Comparison of ENCODE assay signal across 1 cellular context in genomic region chr17:55348749-55349354, GRCh38.
A peak's percentile ranks its signal among the peaks of the same experiment; 100 is the strongest.
TF ChIP-seq lines count a peak whose summit lies in the region.

No MANE protein-coding gene starts in this region.

TF ChIP-seq in HepG2, 621 proteins besides CTCF, POLR2A, EP300 and RAD21 (continued from another document and continues in another):
- TF ChIP-seq, protein P1, sequence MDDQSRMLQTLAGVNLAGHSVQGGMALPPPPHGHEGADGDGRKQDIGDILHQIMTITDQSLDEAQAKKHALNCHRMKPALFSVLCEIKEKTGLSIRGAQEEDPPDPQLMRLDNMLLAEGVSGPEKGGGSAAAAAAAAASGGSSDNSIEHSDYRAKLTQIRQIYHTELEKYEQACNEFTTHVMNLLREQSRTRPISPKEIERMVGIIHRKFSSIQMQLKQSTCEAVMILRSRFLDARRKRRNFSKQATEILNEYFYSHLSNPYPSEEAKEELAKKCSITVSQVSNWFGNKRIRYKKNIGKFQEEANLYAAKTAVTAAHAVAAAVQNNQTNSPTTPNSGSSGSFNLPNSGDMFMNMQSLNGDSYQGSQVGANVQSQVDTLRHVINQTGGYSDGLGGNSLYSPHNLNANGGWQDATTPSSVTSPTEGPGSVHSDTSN (CRISPR knock-in tag; IDR thresholded peaks at IDR 0.05; ENCODE audit: borderline replicate concordance), result no peak
- TF ChIP-seq NFIC (IDR thresholded peaks at IDR 0.05; ENCODE audit: low read length) (no peak), KLF6 (CRISPR knock-in tag; IDR thresholded peaks at IDR 0.05) (no peak), PAX8 (CRISPR knock-in tag; IDR thresholded peaks at IDR 0.05; ENCODE audit: borderline replicate concordance) (no peak), BCL3 (CRISPR knock-in tag; IDR thresholded peaks at IDR 0.05) (no peak), ZSCAN21 (CRISPR knock-in tag; IDR thresholded peaks at IDR 0.05; ENCODE audit: borderline replicate concordance) (no peak), MED13 (CRISPR knock-in tag; IDR thresholded peaks at IDR 0.05) (no peak), IKZF4 (CRISPR knock-in tag; IDR thresholded peaks at IDR 0.05; ENCODE audit: borderline replicate concordance, low read depth, not compliant biosample characterization) (no peak), ZNF747 (CRISPR knock-in tag; IDR thresholded peaks at IDR 0.05; ENCODE audit: borderline replicate concordance) (no peak), NR2F2 (IDR thresholded peaks at IDR 0.05; ENCODE audit: borderline replicate concordance, low read depth) (no peak), SNAPC2 (CRISPR knock-in tag; IDR thresholded peaks at IDR 0.05) (no peak), RERE (CRISPR knock-in tag; IDR thresholded peaks at IDR 0.05; ENCODE audit: low read depth) (no peak), ZNF414 (CRISPR knock-in tag; IDR thresholded peaks at IDR 0.05) (no peak), ZNF549 (CRISPR knock-in tag; IDR thresholded peaks at IDR 0.05) (no peak), ZNF432 (CRISPR knock-in tag; IDR thresholded peaks at IDR 0.05; ENCODE audit: borderline replicate concordance) (no peak), SMAD9 (CRISPR knock-in tag; IDR thresholded peaks at IDR 0.05) (no peak), NCOA2 (CRISPR knock-in tag; IDR thresholded peaks at IDR 0.05) (peak; percentile 54; the same call in 1 of the 2 replicates), MATR3 (CRISPR knock-in tag; IDR thresholded peaks at IDR 0.05) (no peak), ZNF33B (CRISPR knock-in tag; IDR thresholded peaks at IDR 0.05) (no peak), ZBTB42 (CRISPR knock-in tag; IDR thresholded peaks at IDR 0.05) (no peak), ZFP1 (CRISPR knock-in tag; IDR thresholded peaks at IDR 0.05) (no peak), ZNF12 (CRISPR knock-in tag; IDR thresholded peaks at IDR 0.05) (no peak), ZNF501 (CRISPR knock-in tag; IDR thresholded peaks at IDR 0.05) (no peak), STAG1 (CRISPR knock-in tag; IDR thresholded peaks at IDR 0.05) (peak; percentile 91), ZNF207 (IDR thresholded peaks at IDR 0.05; ENCODE audit: borderline replicate concordance) (no peak), RARG (CRISPR knock-in tag; IDR thresholded peaks at IDR 0.05; ENCODE audit: low read depth) (no peak), ZNF788 (CRISPR knock-in tag; IDR thresholded peaks at IDR 0.05; ENCODE audit: borderline replicate concordance) (no peak), SMYD3 (CRISPR knock-in tag; IDR thresholded peaks at IDR 0.05) (no peak), ZNF746 (CRISPR knock-in tag; IDR thresholded peaks at IDR 0.05) (no peak), ZNF230 (CRISPR knock-in tag; IDR thresholded peaks at IDR 0.05) (no peak), ZNF446 (CRISPR knock-in tag; IDR thresholded peaks at IDR 0.05) (no peak), ZNF460 (CRISPR knock-in tag; IDR thresholded peaks at IDR 0.05; ENCODE audit: borderline replicate concordance) (no peak), MTA1 (CRISPR knock-in tag; IDR thresholded peaks at IDR 0.05; ENCODE audit: borderline replicate concordance) (no peak), PPARG (CRISPR knock-in tag; conservative IDR thresholded peaks at IDR 0.05) (0 out of 2 replicates have a peak, but pooled peaks have one; percentile 29), ZNF383 (CRISPR knock-in tag; IDR thresholded peaks at IDR 0.05; ENCODE audit: borderline replicate concordance) (no peak), TBX2 (CRISPR knock-in tag; IDR thresholded peaks at IDR 0.05; ENCODE audit: borderline replicate concordance) (no peak), MTA3 (CRISPR knock-in tag; IDR thresholded peaks at IDR 0.05) (no peak), SMARCC2 (IDR thresholded peaks at IDR 0.05) (no peak), ZNF83 (CRISPR knock-in tag; IDR thresholded peaks at IDR 0.05; ENCODE audit: borderline replicate concordance) (no peak), PRMT3 (CRISPR knock-in tag; IDR thresholded peaks at IDR 0.05; ENCODE audit: borderline replicate concordance, low read depth) (no peak), TBL1XR1 (IDR thresholded peaks at IDR 0.05; ENCODE audit: borderline replicate concordance, low read length, partially characterized antibody) (no peak), AHR (CRISPR knock-in tag; IDR thresholded peaks at IDR 0.05) (no peak), KDM4B (CRISPR knock-in tag; IDR thresholded peaks at IDR 0.05) (no peak), ATF7 (IDR thresholded peaks at IDR 0.05) (no peak), ATF7 (CRISPR knock-in tag; IDR thresholded peaks at IDR 0.05) (no peak), ZNF703 (CRISPR knock-in tag; IDR thresholded peaks at IDR 0.05; ENCODE audit: borderline replicate concordance) (no peak), ZSCAN29 (CRISPR knock-in tag; conservative IDR thresholded peaks at IDR 0.05) (no peak), GATAD1 (CRISPR knock-in tag; IDR thresholded peaks at IDR 0.05) (no peak), ZBTB2 (CRISPR knock-in tag; IDR thresholded peaks at IDR 0.05; ENCODE audit: low read depth) (no peak), ZNF839 (CRISPR knock-in tag; IDR thresholded peaks at IDR 0.05; ENCODE audit: borderline replicate concordance) (no peak), ZNF510 (CRISPR knock-in tag; IDR thresholded peaks at IDR 0.05; ENCODE audit: low read depth) (no peak), SNAI1 (CRISPR knock-in tag; IDR thresholded peaks at IDR 0.05; ENCODE audit: borderline replicate concordance) (no peak), NCOA5 (CRISPR knock-in tag; IDR thresholded peaks at IDR 0.05) (no peak)
- TF ChIP-seq, protein P2, sequence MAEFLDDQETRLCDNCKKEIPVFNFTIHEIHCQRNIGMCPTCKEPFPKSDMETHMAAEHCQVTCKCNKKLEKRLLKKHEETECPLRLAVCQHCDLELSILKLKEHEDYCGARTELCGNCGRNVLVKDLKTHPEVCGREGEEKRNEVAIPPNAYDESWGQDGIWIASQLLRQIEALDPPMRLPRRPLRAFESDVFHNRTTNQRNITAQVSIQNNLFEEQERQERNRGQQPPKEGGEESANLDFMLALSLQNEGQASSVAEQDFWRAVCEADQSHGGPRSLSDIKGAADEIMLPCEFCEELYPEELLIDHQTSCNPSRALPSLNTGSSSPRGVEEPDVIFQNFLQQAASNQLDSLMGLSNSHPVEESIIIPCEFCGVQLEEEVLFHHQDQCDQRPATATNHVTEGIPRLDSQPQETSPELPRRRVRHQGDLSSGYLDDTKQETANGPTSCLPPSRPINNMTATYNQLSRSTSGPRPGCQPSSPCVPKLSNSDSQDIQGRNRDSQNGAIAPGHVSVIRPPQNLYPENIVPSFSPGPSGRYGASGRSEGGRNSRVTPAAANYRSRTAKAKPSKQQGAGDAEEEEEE (CRISPR knock-in tag; IDR thresholded peaks at IDR 0.05; ENCODE audit: borderline replicate concordance), result no peak
- TF ChIP-seq, protein P3, sequence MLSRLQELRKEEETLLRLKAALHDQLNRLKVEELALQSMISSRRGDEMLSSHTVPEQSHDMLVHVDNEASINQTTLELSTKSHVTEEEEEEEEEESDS (CRISPR knock-in tag; IDR thresholded peaks at IDR 0.05; ENCODE audit: borderline replicate concordance), result no peak
- TF ChIP-seq, protein P4, sequence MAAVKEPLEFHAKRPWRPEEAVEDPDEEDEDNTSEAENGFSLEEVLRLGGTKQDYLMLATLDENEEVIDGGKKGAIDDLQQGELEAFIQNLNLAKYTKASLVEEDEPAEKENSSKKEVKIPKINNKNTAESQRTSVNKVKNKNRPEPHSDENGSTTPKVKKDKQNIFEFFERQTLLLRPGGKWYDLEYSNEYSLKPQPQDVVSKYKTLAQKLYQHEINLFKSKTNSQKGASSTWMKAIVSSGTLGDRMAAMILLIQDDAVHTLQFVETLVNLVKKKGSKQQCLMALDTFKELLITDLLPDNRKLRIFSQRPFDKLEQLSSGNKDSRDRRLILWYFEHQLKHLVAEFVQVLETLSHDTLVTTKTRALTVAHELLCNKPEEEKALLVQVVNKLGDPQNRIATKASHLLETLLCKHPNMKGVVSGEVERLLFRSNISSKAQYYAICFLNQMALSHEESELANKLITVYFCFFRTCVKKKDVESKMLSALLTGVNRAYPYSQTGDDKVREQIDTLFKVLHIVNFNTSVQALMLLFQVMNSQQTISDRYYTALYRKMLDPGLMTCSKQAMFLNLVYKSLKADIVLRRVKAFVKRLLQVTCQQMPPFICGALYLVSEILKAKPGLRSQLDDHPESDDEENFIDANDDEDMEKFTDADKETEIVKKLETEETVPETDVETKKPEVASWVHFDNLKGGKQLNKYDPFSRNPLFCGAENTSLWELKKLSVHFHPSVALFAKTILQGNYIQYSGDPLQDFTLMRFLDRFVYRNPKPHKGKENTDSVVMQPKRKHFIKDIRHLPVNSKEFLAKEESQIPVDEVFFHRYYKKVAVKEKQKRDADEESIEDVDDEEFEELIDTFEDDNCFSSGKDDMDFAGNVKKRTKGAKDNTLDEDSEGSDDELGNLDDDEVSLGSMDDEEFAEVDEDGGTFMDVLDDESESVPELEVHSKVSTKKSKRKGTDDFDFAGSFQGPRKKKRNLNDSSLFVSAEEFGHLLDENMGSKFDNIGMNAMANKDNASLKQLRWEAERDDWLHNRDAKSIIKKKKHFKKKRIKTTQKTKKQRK (IDR thresholded peaks at IDR 0.05; ENCODE audit: low read length), result no peak
